Comparison of ENCODE assay signal across 22 cellular contexts in genomic region chr2:16106619-16107018, GRCh38.
DNase-seq lines count a peak whose midpoint lies in the region; ATAC-seq, FAIRE-seq and TF ChIP-seq lines count a peak whose summit lies in the region.
"Had no signal": no experiment of that assay in that cellular context is flagged by ENCODE, and none has a peak within 500 bp of the region (broad histone marks: within the 10 kb centered on the region; RNA-seq: fewer than 3 reads in every experiment).

No MANE protein-coding gene starts in this region.

- ATAC-seq in omental fat pad (ENCODE audit: low FRiP score) (no peak), HG03175 (IDR thresholded peaks at IDR 0.05; ENCODE audit: unreplicated experiment) (no peak)
- ATAC-seq: SK-N-SH treated with all-trans-retinoic acid at 6 μM for 48 hours had no signal

- H2AFZ ChIP-seq in hepatocyte (no peak overlapping the region), neural cell (ENCODE audit: low read depth, low read length) (no peak overlapping the region)
- H2AFZ ChIP-seq: PC-9 had no signal

- H3K4me3 ChIP-seq in NT2/D1 (ENCODE audit: insufficient read length, low read depth), result no peak overlapping the region
- no peak overlapping the region for H3K4me3 ChIP-seq in hepatocyte
- no peak overlapping the region for H3K4me3 ChIP-seq in neural cell (ENCODE audit: low read length)
- H3K4me3 ChIP-seq: MG63, PC-9 had no signal

- H4K20me1 ChIP-seq in hepatocyte (ENCODE audit: insufficient read depth, poor library complexity, severe bottlenecking) (no peaks in the 10 kb centered on the region), neural cell (ENCODE audit: insufficient read depth) (no peaks in the 10 kb centered on the region)

- H3K4me2 ChIP-seq in hepatocyte (no peak overlapping the region), neural cell (ENCODE audit: low read length) (no peak overlapping the region)
- H3K4me2 ChIP-seq: PC-9 had no signal

- H3K9me3 ChIP-seq in NT2/D1 (ENCODE audit: insufficient read depth, low read length) (no peaks in the 10 kb centered on the region), hepatocyte (ENCODE audit: low read depth) (no peaks in the 10 kb centered on the region), neural cell (ENCODE audit: low read length) (no peaks in the 10 kb centered on the region)
- H3K9me3 ChIP-seq: MG63 had no signal

- WGBS in hepatocyte (ENCODE audit: low lambda C conversion rate, missing lambda C conversion rate), result 82% methylated on average over 6 of the region's 6 CpGs

- H3K27me3 ChIP-seq in NT2/D1 (ENCODE audit: insufficient read depth, insufficient read length), result no peaks in the 10 kb centered on the region
- H3K27me3 ChIP-seq in hepatocyte, result no peaks in the 10 kb centered on the region
- H3K27me3 ChIP-seq in neural cell (ENCODE audit: insufficient read depth, low read depth, low read length), result no peaks in the 10 kb centered on the region
- H3K27me3 ChIP-seq: MG63 had no signal

- peak overlapping the region; percentile 86 for H3K27ac ChIP-seq in hepatocyte
- peak overlapping the region; percentile 53 for H3K27ac ChIP-seq in neural cell (ENCODE audit: low read length)
- H3K27ac ChIP-seq: HL-60, PC-9, RWPE1 had no signal

- peaks cover 5% of the 10 kb centered on the region for H3F3A ChIP-seq in neural cell (ENCODE audit: insufficient read depth, low read length, poor library complexity, severe bottlenecking)

- no peak for TF ChIP-seq EP300 in neural cell (conservative IDR thresholded peaks at IDR 0.05; ENCODE audit: poor library complexity, severe bottlenecking)

- H3K36me3 ChIP-seq in NT2/D1 (ENCODE audit: insufficient read depth, insufficient read length, low read length) (no peaks in the 10 kb centered on the region), hepatocyte (replicated peaks; ENCODE audit: insufficient read depth, low read depth) (no peaks in the 10 kb centered on the region), neural cell (ENCODE audit: insufficient read depth, low read length) (no peaks in the 10 kb centered on the region)
- H3K36me3 ChIP-seq: MG63 had no signal

- H3K9me2 ChIP-seq in hepatocyte (replicated peaks; ENCODE audit: insufficient read depth) (no peaks in the 10 kb centered on the region), neural cell (ENCODE audit: insufficient read depth, low read length) (no peaks in the 10 kb centered on the region)

- no peaks in the 10 kb centered on the region for H3K79me2 ChIP-seq in hepatocyte
- no peaks in the 10 kb centered on the region for H3K79me2 ChIP-seq in neural cell (replicated peaks; ENCODE audit: insufficient read depth, low read length)

- FAIRE-seq in D721Med (lab: Jason Lieb, UNC), result no peak
- FAIRE-seq: A204.1 had no signal

- DNase-seq in ELF-1 (ENCODE audit: low read depth, low spot score) (peak; percentile 44), NT2/D1 (ENCODE audit: low read depth, low spot score) (no peak), hepatocyte (ENCODE audit: low spot score) (no peak), NCI-H2171 treated with DMSO at 0.1 percent for 48 hours (lab: John Stamatoyannopoulos, UW) (no peak), omental fat pad (ENCODE audit: low spot score) (no peak), D721Med (ENCODE audit: insufficient read length, low spot score) (no peak)
- DNase-seq: CD4-positive, alpha-beta T cell; DMS79; Kasumi-1; MG63; NCI-H1048; NCI-H1436; NCI-H2029; NCI-H2171; PC-9; SIG-M5 had no signal

- TF ChIP-seq CTCF in hepatocyte (IDR thresholded peaks at IDR 0.05; ENCODE audit: poor library complexity) (no peak), neural cell (IDR thresholded peaks at IDR 0.05; ENCODE audit: poor library complexity, severe bottlenecking) (no peak), omental fat pad (IDR thresholded peaks at IDR 0.05) (no peak), D721Med (IDR thresholded peaks at IDR 0.05; ENCODE audit: insufficient read depth, missing control alignments) (no peak)

- H3K9ac ChIP-seq in NT2/D1 (ENCODE audit: insufficient read length, low read depth) (peak overlapping the region; percentile 54), neural cell (ENCODE audit: low read length) (peak overlapping the region; percentile 11)

- TF ChIP-seq RAD21 in neural cell (conservative IDR thresholded peaks at IDR 0.05), result no peak

- H3K4me1 ChIP-seq in NT2/D1 (ENCODE audit: insufficient read depth, insufficient read length) (peaks cover 5% of the 10 kb centered on the region), hepatocyte (ENCODE audit: insufficient read depth) (peaks cover 34% of the 10 kb centered on the region)

TF ChIP-seq in neural cell, 6 proteins besides CTCF, POLR2A, EP300 and RAD21:
- TF ChIP-seq REST (IDR thresholded peaks at IDR 0.05; ENCODE audit: borderline replicate concordance), result no peak
- no peak for TF ChIP-seq MXI1 (conservative IDR thresholded peaks at IDR 0.05; ENCODE audit: poor library complexity, severe bottlenecking)
- TF ChIP-seq EZH2 (IDR thresholded peaks at IDR 0.05; ENCODE audit: borderline replicate concordance, insufficient read depth, low read length, poor library complexity, severe bottlenecking), result no peak
- no peak for TF ChIP-seq SMC3 (conservative IDR thresholded peaks at IDR 0.05; ENCODE audit: poor library complexity)
- no peak for TF ChIP-seq POLR2AphosphoS5 (IDR thresholded peaks at IDR 0.05)
- no peak for TF ChIP-seq TAF1 (IDR thresholded peaks at IDR 0.05; ENCODE audit: low read depth)
